ENCODE assay signal across 8 cellular contexts in genomic region chr14:24368562-24369252, GRCh38. TPM values are rescaled to one million over a fixed set of nuclear protein-coding genes. Genes with fewer than 3 reads are reported as not detected.
DNase-seq lines count a peak whose midpoint lies in the region; ATAC-seq and TF ChIP-seq lines count a peak whose summit lies in the region.

No MANE protein-coding gene starts in this region.

- H3K9me2 ChIP-seq in neural cell (ENCODE audit: insufficient read depth, low read length), result no peaks in the 10 kb centered on the region

- H3K27me3 Mint-ChIP-seq in activated T-cell treated with anti-CD3 and anti-CD28 coated beads, Interleukin-2, amount 50 U/mL, for 4 hours (ENCODE audit: low read depth), result peaks cover 40% of the 10 kb centered on the region

- H3K4me2 ChIP-seq in neural cell (ENCODE audit: low read length), result peak overlapping the region; percentile 35

- H3K9ac ChIP-seq in neural cell (ENCODE audit: low read length), result peak overlapping the region; percentile 56

- no peak overlapping the region for H3K27ac ChIP-seq in neural cell (ENCODE audit: low read length)

- peaks cover 27% of the 10 kb centered on the region for H3K4me1 Mint-ChIP-seq in activated T-cell treated with anti-CD3 and anti-CD28 coated beads, Interleukin-2, amount 50 U/mL, for 4 hours (ENCODE audit: low read depth)

- TF ChIP-seq CTCF in fibroblast of pulmonary artery (IDR thresholded peaks at IDR 0.05; ENCODE audit: low read length, missing control alignments) (no peak), neural cell (IDR thresholded peaks at IDR 0.05; ENCODE audit: poor library complexity, severe bottlenecking) (no peak)

- no peak for TF ChIP-seq RAD21 in neural cell (conservative IDR thresholded peaks at IDR 0.05)

- no peaks in the 10 kb centered on the region for H3K9me3 Mint-ChIP-seq in activated T-cell treated with anti-CD3 and anti-CD28 coated beads, Interleukin-2, amount 50 U/mL, for 4 hours

- no peaks in the 10 kb centered on the region for H3K36me3 ChIP-seq in neural cell (ENCODE audit: insufficient read depth, low read length)

- peak overlapping the region; percentile 59 for H3K4me3 ChIP-seq in Jurkat, Clone E6-1 (ENCODE audit: low read length)
- H3K4me3 ChIP-seq in fibroblast of pulmonary artery (replicated peaks; ENCODE audit: low read depth, low read length), result peak overlapping the region; percentile 94
- H3K4me3 ChIP-seq in neural cell (ENCODE audit: low read length), result peak overlapping the region; percentile 61

- no peaks in the 10 kb centered on the region for H3K9me3 ChIP-seq in neural cell (ENCODE audit: low read length)

- no peaks in the 10 kb centered on the region for H3F3A ChIP-seq in neural cell (ENCODE audit: insufficient read depth, low read length, poor library complexity, severe bottlenecking)

- no peak overlapping the region for H3K4me3 Mint-ChIP-seq in activated T-cell treated with anti-CD3 and anti-CD28 coated beads, Interleukin-2, amount 50 U/mL, for 4 hours

- H2AFZ ChIP-seq in neural cell (ENCODE audit: low read depth, low read length), result peak overlapping the region; percentile 40

- no peak for TF ChIP-seq EP300 in neural cell (conservative IDR thresholded peaks at IDR 0.05; ENCODE audit: poor library complexity, severe bottlenecking)

- DNase-seq in COR-L47 (lab: John Stamatoyannopoulos, UW) (peak; percentile 65), fibroblast of pulmonary artery (ENCODE audit: low read depth) (peak; percentile 62), hippocampal formation (lab: John Stamatoyannopoulos, UW) (no peak)
- DNase-seq in Jurkat, Clone E6-1 (ENCODE audit: low read depth, low spot score), result peak; percentile 38
- no peak for DNase-seq in activated T-cell treated with anti-CD3 and anti-CD28 coated beads, Interleukin-2, amount 50 U/mL, for 4 hours

- no peaks in the 10 kb centered on the region for H3K79me2 ChIP-seq in neural cell (replicated peaks; ENCODE audit: insufficient read depth, low read length)

- H3K36me3 Mint-ChIP-seq in activated T-cell treated with anti-CD3 and anti-CD28 coated beads, Interleukin-2, amount 50 U/mL, for 4 hours (ENCODE audit: insufficient read depth), result no peaks in the 10 kb centered on the region

- H3K27me3 ChIP-seq in neural cell (ENCODE audit: insufficient read depth, low read depth, low read length), result peaks cover 23% of the 10 kb centered on the region

- H4K20me1 ChIP-seq in neural cell (ENCODE audit: insufficient read depth), result no peaks in the 10 kb centered on the region

- peak; percentile 17 to 31 for ATAC-seq in activated T-cell treated with anti-CD3 and anti-CD28 coated beads, Interleukin-2, amount 50 U/mL, for 4 hours
- ATAC-seq in HG03025 (IDR thresholded peaks at IDR 0.05; ENCODE audit: low FRiP score, unreplicated experiment) (no peak), GM21360 (IDR thresholded peaks at IDR 0.05; ENCODE audit: unreplicated experiment) (no peak)

TF ChIP-seq in neural cell, 6 proteins besides CTCF, POLR2A, EP300 and RAD21:
- TF ChIP-seq POLR2AphosphoS5 (IDR thresholded peaks at IDR 0.05) (no peak), SMC3 (conservative IDR thresholded peaks at IDR 0.05; ENCODE audit: poor library complexity) (no peak), REST (IDR thresholded peaks at IDR 0.05; ENCODE audit: borderline replicate concordance) (no peak), MXI1 (conservative IDR thresholded peaks at IDR 0.05; ENCODE audit: poor library complexity, severe bottlenecking) (no peak), TAF1 (IDR thresholded peaks at IDR 0.05; ENCODE audit: low read depth) (no peak), EZH2 (IDR thresholded peaks at IDR 0.05; ENCODE audit: borderline replicate concordance, insufficient read depth, low read length, poor library complexity, severe bottlenecking) (no peak)

RNA-seq across cellular contexts. Expression of gene NFATC4, which starts 0.7 kb away (rescaled TPM):
- 8.9 TPM for polyA plus RNA-seq in Jurkat, Clone E6-1 (2012; ENCODE audit: insufficient read depth, insufficient read length)
- total RNA-seq in activated T-cell treated with anti-CD3 and anti-CD28 coated beads, Interleukin-2, amount 50 U/mL, for 4 hours, result under 1 TPM; 0.13 to 0.38 (median 0.32) TPM
- polyA plus RNA-seq in neural cell, result 0.22 and 0.48 TPM in 2 replicates
- polyA minus RNA-seq in neural cell, result 0.73 and 1.0 TPM in 2 replicates

RNA-seq across cellular contexts. Expression of gene RIPK3, which starts 28.9 kb away (rescaled TPM):
- polyA plus RNA-seq in Jurkat, Clone E6-1 (2012; ENCODE audit: insufficient read depth, insufficient read length), result 7.0 TPM
- total RNA-seq in activated T-cell treated with anti-CD3 and anti-CD28 coated beads, Interleukin-2, amount 50 U/mL, for 4 hours, result 1 to 10 TPM; 5.9 to 8.0 (median 6.2) TPM
- not detected in 2 replicates for polyA plus RNA-seq in neural cell
- polyA minus RNA-seq in neural cell, result not detected in 2 replicates

RNA-seq across cellular contexts. Expression of gene NYNRIN, which starts 30.1 kb away (rescaled TPM):
- 1.4 TPM for polyA plus RNA-seq in Jurkat, Clone E6-1 (2012; ENCODE audit: insufficient read depth, insufficient read length)
- total RNA-seq in activated T-cell treated with anti-CD3 and anti-CD28 coated beads, Interleukin-2, amount 50 U/mL, for 4 hours, result under 1 TPM in 2 of 3 donors, not detected in 1; 0.03 to 0.05 TPM
- 5.7 and 9.1 TPM in 2 replicates for polyA plus RNA-seq in neural cell
- 17.2 and 18.0 TPM in 2 replicates for polyA minus RNA-seq in neural cell

RNA-seq across cellular contexts. Expression of gene ADCY4, which starts 33.8 kb away (rescaled TPM):
- not detected for polyA plus RNA-seq in Jurkat, Clone E6-1 (2012; ENCODE audit: insufficient read depth, insufficient read length)
- total RNA-seq in activated T-cell treated with anti-CD3 and anti-CD28 coated beads, Interleukin-2, amount 50 U/mL, for 4 hours, result under 1 TPM; 0.43 to 0.76 (median 0.53) TPM
- not detected in 2 replicates for polyA plus RNA-seq in neural cell
- polyA minus RNA-seq in neural cell, result not detected in 2 replicates

RNA-seq across cellular contexts. Expression of gene LTB4R, which starts 57.4 kb away (rescaled TPM):
- polyA plus RNA-seq in Jurkat, Clone E6-1 (2012; ENCODE audit: insufficient read depth, insufficient read length), result 10.9 TPM
- 1 to 10 TPM; 7.0 to 8.0 (median 7.8) TPM for total RNA-seq in activated T-cell treated with anti-CD3 and anti-CD28 coated beads, Interleukin-2, amount 50 U/mL, for 4 hours
- 4.3 and 5.2 TPM in 2 replicates for polyA plus RNA-seq in neural cell
- polyA minus RNA-seq in neural cell, result 2.2 and 3.5 TPM in 2 replicates

Comparison
In these comparisons a context has a peak if more than half of its experiments do, and no peak if none do; other contexts are left out.
1. DNase-seq: peak in COR-L47 (single experiment), Jurkat, Clone E6-1 (single experiment) and fibroblast of pulmonary artery (single experiment); none in activated T-cell treated with anti-CD3 and anti-CD28 coated beads, Interleukin-2, amount 50 U/mL, for 4 hours (single experiment) and hippocampal formation (0 of 2).
2. ATAC-seq: peak in activated T-cell treated with anti-CD3 and anti-CD28 coated beads, Interleukin-2, amount 50 U/mL, for 4 hours (2 of 2); none in HG03025 (single experiment) and GM21360 (single experiment).
3. Peak in every context shown above with its lines, with median percentiles within 50 percentile points of each other: H3K4me3 ChIP-seq.